1 cellular context compared by ENCODE assay signal in the genomic region with DNA sequence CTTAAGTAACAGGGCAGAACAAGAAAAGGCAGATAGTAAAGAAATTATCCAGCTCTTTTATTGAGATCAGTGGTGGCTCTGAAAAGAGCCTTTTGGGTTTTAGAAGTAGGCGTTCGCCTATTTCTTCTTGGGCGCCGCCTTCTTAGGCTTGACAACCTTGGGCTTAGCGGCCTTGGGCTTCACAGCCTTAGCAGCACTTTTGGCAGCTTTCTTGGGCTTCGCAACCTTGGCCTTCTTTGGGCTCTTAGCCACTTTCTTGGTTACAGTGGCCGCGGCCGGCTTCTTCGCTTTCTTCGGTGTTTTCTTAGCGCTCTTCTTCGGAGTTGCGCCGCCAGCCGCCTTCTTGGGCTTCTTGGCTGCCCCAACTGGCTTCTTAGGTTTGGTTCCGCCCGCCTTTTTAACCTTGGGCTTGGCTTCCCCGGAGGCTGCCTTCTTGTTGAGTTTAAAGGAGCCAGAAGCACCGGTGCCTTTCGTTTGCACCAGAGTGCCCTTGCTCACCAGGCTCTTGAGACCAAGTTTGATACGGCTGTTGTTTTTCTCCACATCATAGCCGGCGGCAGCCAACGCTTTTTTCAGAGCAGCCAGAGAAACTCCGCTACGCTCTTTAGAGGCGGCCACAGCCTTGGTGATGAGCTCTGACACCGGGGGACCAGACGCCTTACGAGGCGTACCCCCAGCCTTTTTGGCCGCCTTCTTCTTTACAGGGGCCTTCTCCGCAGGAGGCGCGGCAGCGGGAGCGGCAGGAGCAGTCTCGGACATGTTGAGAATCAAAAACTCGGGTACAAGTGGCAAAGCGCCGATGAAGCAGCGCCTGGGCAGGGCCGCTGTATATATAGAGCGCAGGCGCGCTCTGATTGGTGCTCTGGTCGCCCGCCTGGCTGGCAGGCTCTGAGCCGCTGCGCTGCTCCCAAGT.
TF ChIP-seq lines count a peak whose summit lies in the region.

No MANE protein-coding gene starts in this region.

TF ChIP-seq in PFSK-1, 5 proteins besides CTCF, POLR2A, EP300 and RAD21 (continued from another document):
- TF ChIP-seq, protein P1, sequence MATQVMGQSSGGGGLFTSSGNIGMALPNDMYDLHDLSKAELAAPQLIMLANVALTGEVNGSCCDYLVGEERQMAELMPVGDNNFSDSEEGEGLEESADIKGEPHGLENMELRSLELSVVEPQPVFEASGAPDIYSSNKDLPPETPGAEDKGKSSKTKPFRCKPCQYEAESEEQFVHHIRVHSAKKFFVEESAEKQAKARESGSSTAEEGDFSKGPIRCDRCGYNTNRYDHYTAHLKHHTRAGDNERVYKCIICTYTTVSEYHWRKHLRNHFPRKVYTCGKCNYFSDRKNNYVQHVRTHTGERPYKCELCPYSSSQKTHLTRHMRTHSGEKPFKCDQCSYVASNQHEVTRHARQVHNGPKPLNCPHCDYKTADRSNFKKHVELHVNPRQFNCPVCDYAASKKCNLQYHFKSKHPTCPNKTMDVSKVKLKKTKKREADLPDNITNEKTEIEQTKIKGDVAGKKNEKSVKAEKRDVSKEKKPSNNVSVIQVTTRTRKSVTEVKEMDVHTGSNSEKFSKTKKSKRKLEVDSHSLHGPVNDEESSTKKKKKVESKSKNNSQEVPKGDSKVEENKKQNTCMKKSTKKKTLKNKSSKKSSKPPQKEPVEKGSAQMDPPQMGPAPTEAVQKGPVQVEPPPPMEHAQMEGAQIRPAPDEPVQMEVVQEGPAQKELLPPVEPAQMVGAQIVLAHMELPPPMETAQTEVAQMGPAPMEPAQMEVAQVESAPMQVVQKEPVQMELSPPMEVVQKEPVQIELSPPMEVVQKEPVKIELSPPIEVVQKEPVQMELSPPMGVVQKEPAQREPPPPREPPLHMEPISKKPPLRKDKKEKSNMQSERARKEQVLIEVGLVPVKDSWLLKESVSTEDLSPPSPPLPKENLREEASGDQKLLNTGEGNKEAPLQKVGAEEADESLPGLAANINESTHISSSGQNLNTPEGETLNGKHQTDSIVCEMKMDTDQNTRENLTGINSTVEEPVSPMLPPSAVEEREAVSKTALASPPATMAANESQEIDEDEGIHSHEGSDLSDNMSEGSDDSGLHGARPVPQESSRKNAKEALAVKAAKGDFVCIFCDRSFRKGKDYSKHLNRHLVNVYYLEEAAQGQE (IDR thresholded peaks at IDR 0.05; ENCODE audit: insufficient read depth in 1 of 2, low read depth in 2 of 2, low read length in 2 of 2): peak in 1 of 2 experiments; percentile 20; a peak in 2 of 4 replicates
